Comparison of ENCODE assay signal across 8 cellular contexts in the genomic region with DNA sequence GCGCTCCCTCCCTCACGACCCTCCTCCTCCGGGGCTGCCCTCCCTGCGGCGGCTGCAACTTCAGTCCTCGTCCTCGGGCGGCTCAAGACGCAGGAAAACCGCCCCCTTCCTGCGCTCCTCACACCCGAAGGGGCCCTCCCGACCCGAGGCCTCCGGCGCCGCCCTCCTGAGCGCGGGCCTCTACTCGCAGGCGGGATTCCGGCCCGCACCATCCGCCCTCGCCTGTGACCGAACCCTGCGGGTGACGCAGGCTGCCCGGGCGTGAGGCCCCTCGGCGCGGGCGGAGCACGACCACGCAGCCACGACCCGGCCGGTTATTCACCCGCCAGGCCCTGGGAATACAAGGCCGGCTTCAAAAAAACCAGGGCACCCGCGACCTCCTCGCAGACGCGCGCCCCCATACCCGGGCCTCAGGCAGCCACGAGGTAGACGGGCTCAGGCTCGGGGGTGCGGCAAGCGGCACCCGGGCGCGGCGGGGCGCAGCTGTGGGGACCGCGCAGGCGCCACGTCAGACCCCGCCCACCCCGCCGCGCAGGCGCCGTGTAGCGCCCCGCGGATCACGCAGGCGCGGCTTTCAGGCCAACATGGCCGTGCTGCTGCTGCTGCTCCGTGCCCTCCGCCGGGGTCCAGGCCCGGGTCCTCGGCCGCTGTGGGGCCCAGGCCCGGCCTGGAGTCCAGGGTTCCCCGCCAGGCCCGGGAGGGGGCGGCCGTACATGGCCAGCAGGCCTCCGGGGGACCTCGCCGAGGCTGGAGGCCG. TPM values are rescaled to one million over a fixed set of nuclear protein-coding genes. Genes with fewer than 3 reads are reported as not detected.
DNase-seq lines count a peak whose midpoint lies in the region; ATAC-seq, FAIRE-seq and TF ChIP-seq lines count a peak whose summit lies in the region.

A gene (plus strand): TSS at position 570 of the 757 bp plus-strand sequence. CDS start 15 bp downstream, at position 585.

- peak within 1 kb of the TSS; percentile 92 for H3K27ac ChIP-seq in astrocyte (ENCODE audit: low read depth, low read length)
- H3K27ac ChIP-seq in hepatocyte: peak within 1 kb of the TSS; percentile 100

- H3K36me3 ChIP-seq in astrocyte (ENCODE audit: insufficient read depth, low read length) (peaks cover 21% of the 10 kb centered on the region), hepatocyte (replicated peaks; ENCODE audit: insufficient read depth, low read depth) (no peaks in the 10 kb centered on the region)

- H3K27ac Mint-ChIP-seq in astrocyte (ENCODE audit: unreplicated experiment): peak within 1 kb of the TSS; percentile 91

- H3K27me3 Mint-ChIP-seq in astrocyte (ENCODE audit: low read depth, unreplicated experiment): no peaks in the 10 kb centered on the region

- H3K9me3 ChIP-seq in astrocyte (ENCODE audit: insufficient read depth, low read depth, low read length) (no peaks in the 10 kb centered on the region), hepatocyte (ENCODE audit: low read depth) (no peaks in the 10 kb centered on the region)

- H3K4me3 ChIP-seq in astrocyte (ENCODE audit: insufficient read depth, low read depth, low read length): peak within 1 kb of the TSS; percentile 82
- peak within 1 kb of the TSS; percentile 94 for H3K4me3 ChIP-seq in hepatocyte
- peak within 1 kb of the TSS; percentile 84 for H3K4me3 ChIP-seq in retinal pigment epithelial cell (ENCODE audit: low read length)

- no peak for TF ChIP-seq CTCF in astrocyte (IDR thresholded peaks at IDR 0.05; ENCODE audit: insufficient read depth, low read depth, low read length)
- TF ChIP-seq CTCF in hepatocyte (IDR thresholded peaks at IDR 0.05; ENCODE audit: poor library complexity): no peak
- TF ChIP-seq CTCF in retinal pigment epithelial cell (conservative IDR thresholded peaks at IDR 0.05; ENCODE audit: low read depth, low read length): no peak

- H3K4me1 ChIP-seq in astrocyte (ENCODE audit: insufficient read depth, low read length): peaks cover 31% of the 10 kb centered on the region
- peaks cover 21% of the 10 kb centered on the region for H3K4me1 ChIP-seq in hepatocyte (ENCODE audit: insufficient read depth)

- DNase-seq in NCI-H1694 treated with DMSO at 0.1 percent for 48 hours (lab: John Stamatoyannopoulos, UW): peak; percentile 67
- peak; percentile 85 for DNase-seq in T-helper 9 cell
- peak; percentile 60 for DNase-seq in astrocyte (ENCODE audit: low read depth)
- peak; percentile 95 for DNase-seq in hepatocyte (ENCODE audit: low spot score)
- no peak for DNase-seq in retinal pigment epithelial cell (ENCODE audit: low read depth)
- DNase-seq in cortex of kidney (lab: John Stamatoyannopoulos, UW): no peak

- H4K20me1 ChIP-seq in astrocyte (ENCODE audit: insufficient read depth, low read length) (peaks cover 26% of the 10 kb centered on the region), hepatocyte (ENCODE audit: insufficient read depth, poor library complexity, severe bottlenecking) (peaks cover 10% of the 10 kb centered on the region)

- peak within 1 kb of the TSS; percentile 91 for H3K9ac ChIP-seq in astrocyte (ENCODE audit: low read length)

- FAIRE-seq in astrocyte (lab: Jason Lieb, UNC): no peak

- H3K27me3 ChIP-seq in astrocyte (ENCODE audit: insufficient read depth, low read length): no peaks in the 10 kb centered on the region
- H3K27me3 ChIP-seq in hepatocyte: no peaks in the 10 kb centered on the region

- H3K9me3 Mint-ChIP-seq in astrocyte (ENCODE audit: unreplicated experiment): no peaks in the 10 kb centered on the region

- H2AFZ ChIP-seq in astrocyte (ENCODE audit: low read depth, low read length) (peak within 1 kb of the TSS; percentile 83), hepatocyte (peak within 1 kb of the TSS; percentile 79)

- no peaks in the 10 kb centered on the region for H3K9me2 ChIP-seq in hepatocyte (replicated peaks; ENCODE audit: insufficient read depth)

- peaks cover 2% of the 10 kb centered on the region for H3K36me3 Mint-ChIP-seq in astrocyte (ENCODE audit: low read depth, unreplicated experiment)

- H3K4me1 Mint-ChIP-seq in astrocyte (ENCODE audit: low read depth, unreplicated experiment): peaks cover 15% of the 10 kb centered on the region

- H3K79me2 ChIP-seq in astrocyte (ENCODE audit: insufficient read depth, low read length) (peaks cover 56% of the 10 kb centered on the region), hepatocyte (peaks cover 52% of the 10 kb centered on the region)

- H3K4me2 ChIP-seq in astrocyte (ENCODE audit: low read length): peak within 1 kb of the TSS; percentile 90
- peak within 1 kb of the TSS; percentile 89 for H3K4me2 ChIP-seq in hepatocyte

- under 1% methylated on average over 62 of the region's 90 CpGs for WGBS in hepatocyte (ENCODE audit: low lambda C conversion rate, missing lambda C conversion rate)

- peak within 1 kb of the TSS; percentile 95 for H3K4me3 Mint-ChIP-seq in astrocyte (ENCODE audit: unreplicated experiment)

- ATAC-seq in GM18502 (IDR thresholded peaks at IDR 0.05; ENCODE audit: poor library complexity, unreplicated experiment): peak; percentile 63
- peak; percentile 49 for ATAC-seq in HG02870 (IDR thresholded peaks at IDR 0.05; ENCODE audit: unreplicated experiment)

RNA-seq across cellular contexts. Expression of the gene that starts here (rescaled TPM):
- total RNA-seq in astrocyte (86.5 and 96.1 TPM in 2 replicates), hepatocyte (149 and 222 TPM in 2 replicates)
- 108 and 130 TPM in 2 replicates for polyA plus RNA-seq in hepatocyte

Comparison
In these comparisons a context has a peak if more than half of its experiments do, and no peak if none do; other contexts are left out.
1. DNase-seq: peak in NCI-H1694 treated with DMSO at 0.1 percent for 48 hours (single experiment), T-helper 9 cell (single experiment), astrocyte (single experiment) and hepatocyte (single experiment); none in retinal pigment epithelial cell (single experiment) and cortex of kidney (single experiment).
2. Peak in every context shown above with its lines, with median percentiles within 50 percentile points of each other: H3K4me3 ChIP-seq.